1 cellular context compared by ENCODE assay signal in the genomic region with DNA sequence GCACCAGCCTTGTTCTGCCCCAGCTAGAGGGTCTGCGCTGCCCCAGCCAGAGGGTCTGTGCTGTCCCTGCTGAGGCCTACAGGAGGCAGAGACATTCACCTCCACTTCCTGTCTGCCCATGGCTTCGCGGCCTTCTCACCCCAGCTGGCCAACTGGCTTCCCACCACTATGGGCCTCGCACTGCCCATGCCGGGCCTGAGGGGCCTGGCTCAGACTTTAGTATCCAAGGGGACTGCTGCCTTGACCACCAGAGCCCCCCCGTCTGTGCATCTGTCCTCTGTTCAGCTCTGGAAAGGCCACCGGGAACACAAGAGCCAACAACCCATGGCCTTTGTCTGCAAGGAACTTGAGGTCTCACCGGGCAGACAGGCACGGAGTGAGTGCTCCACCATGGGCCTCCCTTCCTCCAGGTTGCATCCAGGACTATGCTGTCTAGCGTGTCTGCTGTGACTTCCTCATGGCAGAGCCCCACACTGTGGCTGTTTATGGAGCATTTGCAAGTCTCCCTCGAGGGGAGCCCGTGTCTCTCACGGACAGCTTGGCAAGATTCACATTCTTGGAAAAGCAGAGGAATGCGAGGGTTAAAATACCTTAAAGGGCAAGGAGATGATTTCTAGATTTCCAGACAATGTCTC.
TF ChIP-seq lines count a peak whose summit lies in the region.

No MANE protein-coding gene starts in this region.

TF ChIP-seq in K562, 482 proteins besides CTCF, POLR2A, EP300 and RAD21:
- no peak for TF ChIP-seq NCOA1 (IDR thresholded peaks at IDR 0.05; ENCODE audit: low read depth)
- 0 out of 2 replicates have a peak, but pooled peaks have one; percentile 26 for TF ChIP-seq ZBTB7A (IDR thresholded peaks at IDR 0.05; ENCODE audit: borderline replicate concordance, control insufficient read depth, low read depth, low read length)
